Comparison of ENCODE assay signal across 15 cellular contexts in genomic region chr1:10741696-10742095, GRCh38. TPM values are rescaled to one million over a fixed set of nuclear protein-coding genes. Genes with fewer than 3 reads are reported as not detected.
DNase-seq lines count a peak whose midpoint lies in the region; ATAC-seq and TF ChIP-seq lines count a peak whose summit lies in the region.
"Had no signal": no experiment of that assay in that cellular context is flagged by ENCODE, and none has a peak within 500 bp of the region (broad histone marks: within the 10 kb centered on the region; RNA-seq: fewer than 3 reads in every experiment).

No MANE protein-coding gene starts in this region.

- H3K18ac ChIP-seq in mesendoderm (ENCODE audit: low read length), result no peak overlapping the region

- H3K27ac Mint-ChIP-seq in activated CD4-positive, alpha-beta memory T cell treated with anti-CD3 and anti-CD28 coated beads, Interleukin-2, amount 10 ng/mL, durations not matched to agents 7 days and 5 days, result no peak overlapping the region
- H3K27ac Mint-ChIP-seq: CD4-positive, CD25-positive, alpha-beta regulatory T cell; IgD-negative memory B cell had no signal

- H3K36me3 ChIP-seq in mesendoderm (ENCODE audit: control insufficient read depth, insufficient read depth, low read length) (no peaks in the 10 kb centered on the region), esophagus squamous epithelium (peaks cover 0 to 13% (median 0%) of the 10 kb centered on the region in 3 donors)
- H3K36me3 ChIP-seq: BLaER1 treated with 17β-estradiol and CSF1 and Interleukin-3, amounts not matched to agents 10 nM and 100 nM had no signal

- WGBS in mesendoderm (ENCODE audit: extremely low coverage, insufficient coverage, low lambda C conversion rate), result no CpG with 5 or more reads among the region's 13 CpGs
- 81 to 88% methylated on average over 13 of the region's 13 CpGs for WGBS in esophagus squamous epithelium, 2 donors

- no peak overlapping the region for H2BK5ac ChIP-seq in mesendoderm (ENCODE audit: low read length)

- intact Hi-C loops in Right ventricle myocardium inferior (cut with DNase I) (no loop called here), left cardiac atrium (cut with DNase I) (loop anchor here in 1 of 2 donors (10.0 kb wide), 1 partner anchor 47 kb away; no protein-coding TSS in a partner anchor), esophagus squamous epithelium (cut with DNase I) (no loop called here)

- H2AK5ac ChIP-seq in mesendoderm (ENCODE audit: low read length), result no peak overlapping the region

- peak overlapping the region; percentile 87 for H3K27ac ChIP-seq in VCaP
- no peak overlapping the region for H3K27ac ChIP-seq in mesendoderm (ENCODE audit: low read depth, low read length)
- no peak overlapping the region for H3K27ac ChIP-seq in esophagus squamous epithelium
- H3K27ac ChIP-seq: 22Rv1; BLaER1 treated with 17β-estradiol and CSF1 and Interleukin-3, amounts not matched to agents 10 nM and 100 nM; GM23248 had no signal

- no peak overlapping the region for H2BK15ac ChIP-seq in mesendoderm (replicated peaks; ENCODE audit: low read depth)

- no peaks in the 10 kb centered on the region for H3K36me3 Mint-ChIP-seq in activated CD4-positive, alpha-beta memory T cell treated with anti-CD3 and anti-CD28 coated beads, Interleukin-2, amount 10 ng/mL, durations not matched to agents 7 days and 5 days (ENCODE audit: low read depth)
- H3K36me3 Mint-ChIP-seq: CD4-positive, CD25-positive, alpha-beta regulatory T cell; IgD-negative memory B cell had no signal

- POLR2A ChIA-PET in activated CD4-positive, alpha-beta memory T cell treated with anti-CD3 and anti-CD28 coated beads, Interleukin-2, amount 10 ng/mL, durations not matched to agents 7 days and 5 days (lab: Charles Lee), result no interaction called here

- no peak overlapping the region for H4K5ac ChIP-seq in mesendoderm (ENCODE audit: low read length)

- no peak overlapping the region for H3K4me3 Mint-ChIP-seq in activated CD4-positive, alpha-beta memory T cell treated with anti-CD3 and anti-CD28 coated beads, Interleukin-2, amount 10 ng/mL, durations not matched to agents 7 days and 5 days
- H3K4me3 Mint-ChIP-seq: CD4-positive, CD25-positive, alpha-beta regulatory T cell; H9; IgD-negative memory B cell had no signal

- H3K9me3 ChIP-seq in esophagus squamous epithelium, result no peaks in the 10 kb centered on the region
- H3K9me3 ChIP-seq: BLaER1 treated with 17β-estradiol and CSF1 and Interleukin-3, amounts not matched to agents 10 nM and 100 nM had no signal

- H3K79me2 ChIP-seq in mesendoderm (ENCODE audit: control insufficient read depth, insufficient read depth, low read length), result no peaks in the 10 kb centered on the region

- H3K23ac ChIP-seq in mesendoderm (ENCODE audit: low read length), result no peak overlapping the region

- no peak overlapping the region for H2BK120ac ChIP-seq in mesendoderm (ENCODE audit: low read depth, low read length)

- TF ChIP-seq POLR2A in esophagus squamous epithelium (IDR thresholded peaks at IDR 0.05), result no peak

- ATAC-seq in Right ventricle myocardium inferior (no peak), left cardiac atrium (no peak)

- TF ChIP-seq CTCF in VCaP (conservative IDR thresholded peaks at IDR 0.05), result no peak
- TF ChIP-seq CTCF in esophagus squamous epithelium (IDR thresholded peaks at IDR 0.05), result no peak

- CTCF ChIA-PET in activated CD4-positive, alpha-beta memory T cell treated with anti-CD3 and anti-CD28 coated beads, Interleukin-2, amount 10 ng/mL, durations not matched to agents 7 days and 5 days (lab: Charles Lee), result no interaction called here

- DNase-seq in Right ventricle myocardium inferior (ENCODE audit: missing footprints) (peak; percentile 15), left cardiac atrium (no peak), mesendoderm (no peak), esophagus squamous epithelium (lab: John Stamatoyannopoulos, UW) (no peak), activated T-cell treated with anti-CD3 and anti-CD28 coated beads for 4 hours (no peak)
- DNase-seq in activated CD4-positive, alpha-beta memory T cell treated with anti-CD3 and anti-CD28 coated beads, Interleukin-2, amount 10 ng/mL, durations not matched to agents 7 days and 5 days, result no peak
- DNase-seq: CD4-positive, CD25-positive, alpha-beta regulatory T cell; DMS53; GF-D8; GM23248; H9 had no signal

- no peaks in the 10 kb centered on the region for H3K79me1 ChIP-seq in mesendoderm (ENCODE audit: low read length)

- no peak overlapping the region for H3K4ac ChIP-seq in mesendoderm (ENCODE audit: low read depth, low read length)

- H3K4me1 ChIP-seq in mesendoderm (ENCODE audit: control insufficient read depth, low read depth, low read length), result peaks cover 2% of the 10 kb centered on the region
- peaks cover 17 to 46% (median 20%) of the 10 kb centered on the region in 3 donors for H3K4me1 ChIP-seq in esophagus squamous epithelium

- no peaks in the 10 kb centered on the region for H3K9me3 Mint-ChIP-seq in activated CD4-positive, alpha-beta memory T cell treated with anti-CD3 and anti-CD28 coated beads, Interleukin-2, amount 10 ng/mL, durations not matched to agents 7 days and 5 days
- H3K9me3 Mint-ChIP-seq: CD4-positive, CD25-positive, alpha-beta regulatory T cell; H9; IgD-negative memory B cell had no signal

- H3K4me2 ChIP-seq in mesendoderm (ENCODE audit: low read length), result no peak overlapping the region
- H3K4me2 ChIP-seq: BLaER1 treated with 17β-estradiol and CSF1 and Interleukin-3, amounts not matched to agents 10 nM and 100 nM had no signal

- H3K27me3 ChIP-seq in mesendoderm (ENCODE audit: insufficient read depth, low read length, poor library complexity) (no peaks in the 10 kb centered on the region), esophagus squamous epithelium (no peaks in the 10 kb centered on the region)

- H4K8ac ChIP-seq in mesendoderm (ENCODE audit: low read depth, low read length), result no peak overlapping the region

- H3K4me1 Mint-ChIP-seq in activated CD4-positive, alpha-beta memory T cell treated with anti-CD3 and anti-CD28 coated beads, Interleukin-2, amount 10 ng/mL, durations not matched to agents 7 days and 5 days, result no peaks in the 10 kb centered on the region
- H3K4me1 Mint-ChIP-seq: CD4-positive, CD25-positive, alpha-beta regulatory T cell; IgD-negative memory B cell had no signal

- H3K9ac ChIP-seq in mesendoderm (ENCODE audit: low read length), result no peak overlapping the region
- H3K9ac ChIP-seq: BLaER1 treated with 17β-estradiol and CSF1 and Interleukin-3, amounts not matched to agents 10 nM and 100 nM; GM23248 had no signal

- H3K27me3 Mint-ChIP-seq in activated CD4-positive, alpha-beta memory T cell treated with anti-CD3 and anti-CD28 coated beads, Interleukin-2, amount 10 ng/mL, durations not matched to agents 7 days and 5 days, result peaks cover 17% of the 10 kb centered on the region

- H3K56ac ChIP-seq in mesendoderm (ENCODE audit: low read length), result peak overlapping the region; percentile 25

- H3K4me3 ChIP-seq in mesendoderm (ENCODE audit: low read length) (no peak overlapping the region), esophagus squamous epithelium (no peak overlapping the region)
- H3K4me3 ChIP-seq: BLaER1 treated with 17β-estradiol and CSF1 and Interleukin-3, amounts not matched to agents 10 nM and 100 nM; GM23248 had no signal

RNA-seq across cellular contexts. Expression of gene CASZ1, which starts 54.8 kb away (rescaled TPM):
- total RNA-seq in Right ventricle myocardium inferior (58.2 TPM), left cardiac atrium (10 to 100 TPM; 37.6 to 68.2 TPM), esophagus squamous epithelium (10 to 100 TPM; 13.1 to 33.7 (median 20.9) TPM)
- 4.4 TPM for polyA plus RNA-seq in mesendoderm (2013, experiment 1 of 2)
- polyA plus RNA-seq in mesendoderm (2013, experiment 2 of 2), result 5.1 TPM
- 1 to 10 TPM; 8.1 to 9.0 TPM for total RNA-seq in activated CD4-positive, alpha-beta memory T cell treated with anti-CD3 and anti-CD28 coated beads, Interleukin-2, amount 10 ng/mL, durations not matched to agents 7 days and 5 days
